Comparison of ENCODE assay signal across 12 cellular contexts in the genomic region with DNA sequence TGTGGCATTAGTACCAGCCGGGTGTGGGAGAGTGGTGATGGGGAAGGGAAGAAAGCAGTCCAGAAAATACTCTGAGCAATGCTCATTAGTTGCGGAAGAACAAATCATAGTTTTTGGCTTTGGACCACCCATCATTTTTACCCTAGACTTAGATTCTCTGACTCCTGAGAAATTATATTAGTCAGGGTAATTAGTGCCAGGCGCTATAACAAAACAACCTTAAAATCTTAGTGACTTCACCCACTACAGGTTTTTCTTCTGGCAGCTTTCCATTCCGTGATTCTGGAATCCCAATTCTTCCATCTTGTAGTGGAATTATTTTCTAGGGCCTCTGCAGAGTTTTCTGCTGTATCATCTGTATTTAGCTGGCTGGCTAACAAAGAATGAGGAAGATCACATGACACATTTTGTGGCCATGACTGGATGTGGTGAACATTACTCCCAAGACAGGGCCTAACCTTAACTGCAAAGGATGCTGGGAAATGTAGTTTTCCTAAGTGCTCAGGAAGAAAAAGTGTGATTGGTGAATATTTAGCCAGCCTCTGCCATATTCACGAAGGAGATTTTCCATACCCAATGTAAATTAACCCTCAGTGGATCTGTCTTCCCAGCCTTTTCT.
DNase-seq lines count a peak whose midpoint lies in the region; ATAC-seq and TF ChIP-seq lines count a peak whose summit lies in the region.
"Had no signal": no experiment of that assay in that cellular context is flagged by ENCODE, and none has a peak within 500 bp of the region (broad histone marks: within the 10 kb centered on the region; RNA-seq: fewer than 3 reads in every experiment).

No MANE protein-coding gene starts in this region.

- no peak for TF ChIP-seq CTCF in A673 (conservative IDR thresholded peaks at IDR 0.05; ENCODE audit: low read depth, low read length)
- TF ChIP-seq CTCF in lower lobe of right lung (IDR thresholded peaks at IDR 0.05) = no peak

- intact Hi-C loops in A673 (cut with micrococcal nuclease; ENCODE audit: unreplicated experiment) (no loop called here), lower lobe of right lung (cut with DNase I) (no loop called here)

- H3K4me1 ChIP-seq in A673 (ENCODE audit: insufficient read depth, low read length, poor library complexity, severe bottlenecking) (peaks cover 11% of the 10 kb centered on the region), SJCRH30 (no peaks in the 10 kb centered on the region), lower lobe of right lung (no peaks in the 10 kb centered on the region)
- H3K4me1 ChIP-seq: tibial nerve had no signal

- CTCF ChIA-PET in A673 (lab: Charles Lee) = no interaction called here

- POLR2A ChIA-PET in A673 (lab: Charles Lee; ENCODE audit: low non-redundant PET) = no interaction called here

- DNase-seq in A673 (ENCODE audit: low spot score) (peak; percentile 59), H4 (ENCODE audit: low spot score) (peak; percentile 63), SJCRH30 (peak; percentile 16 to 40), fibroblast of peridontal ligament (ENCODE audit: extremely low read depth) (peak; percentile 79), NCI-H2029 (lab: John Stamatoyannopoulos, UW) (no peak), lower lobe of right lung (no peak)
- DNase-seq: activated CD8-positive, alpha-beta memory T cell treated with anti-CD3 and anti-CD28 coated beads for 24 hours; CD4-positive, alpha-beta memory T cell; left cardiac atrium had no signal

- H3K27me3 ChIP-seq in A673 (replicated peaks; ENCODE audit: insufficient read depth, low read depth, low read length, poor library complexity) (no peaks in the 10 kb centered on the region), SJCRH30 (no peaks in the 10 kb centered on the region), lower lobe of right lung (ENCODE audit: low read depth) (no peaks in the 10 kb centered on the region)
- H3K27me3 ChIP-seq: tibial nerve had no signal

- no TSS peak for BruUV-seq in A673 (replicated peaks; lab: Mats Ljungman, UMichigan)

- no peaks in the 10 kb centered on the region for H3K36me3 ChIP-seq in A673 (ENCODE audit: insufficient read depth, low read length, poor library complexity, severe bottlenecking)
- no peaks in the 10 kb centered on the region for H3K36me3 ChIP-seq in SJCRH30
- no peaks in the 10 kb centered on the region for H3K36me3 ChIP-seq in lower lobe of right lung
- H3K36me3 ChIP-seq: tibial nerve had no signal

- H3K9me3 ChIP-seq in A673 (ENCODE audit: low read depth, low read length, poor library complexity, severe bottlenecking) (no peaks in the 10 kb centered on the region), SJCRH30 (replicated peaks) (peaks cover 10% of the 10 kb centered on the region; the same call in 1 of the 2 replicates), lower lobe of right lung (no peaks in the 10 kb centered on the region)

- no peak for ATAC-seq in HG03460 (IDR thresholded peaks at IDR 0.05; ENCODE audit: unreplicated experiment)
- no peak for ATAC-seq in GM21367 (IDR thresholded peaks at IDR 0.05; ENCODE audit: unreplicated experiment)
- no peak for ATAC-seq in lower lobe of right lung
- ATAC-seq: left cardiac atrium had no signal

- H3K4me3 ChIP-seq in A673 (ENCODE audit: low read depth, low read length, poor library complexity, severe bottlenecking) (no peak overlapping the region), SJCRH30 (no peak overlapping the region), lower lobe of right lung (no peak overlapping the region)
- H3K4me3 ChIP-seq: tibial nerve had no signal

- H3K27ac ChIP-seq in A673 (ENCODE audit: low read depth, low read length, poor library complexity, severe bottlenecking) (no peak overlapping the region), SJCRH30 (no peak overlapping the region), lower lobe of right lung (no peak overlapping the region)
- H3K27ac ChIP-seq: tibial nerve had no signal

Comparison
In these comparisons a context has a peak if more than half of its experiments do, and no peak if none do; other contexts are left out.
1. DNase-seq: peak in A673 (single experiment), H4 (single experiment), SJCRH30 (2 of 2) and fibroblast of peridontal ligament (single experiment); none in NCI-H2029 (single experiment) and lower lobe of right lung (single experiment).